ENCODE assay signal across 1 cellular context in the genomic region with DNA sequence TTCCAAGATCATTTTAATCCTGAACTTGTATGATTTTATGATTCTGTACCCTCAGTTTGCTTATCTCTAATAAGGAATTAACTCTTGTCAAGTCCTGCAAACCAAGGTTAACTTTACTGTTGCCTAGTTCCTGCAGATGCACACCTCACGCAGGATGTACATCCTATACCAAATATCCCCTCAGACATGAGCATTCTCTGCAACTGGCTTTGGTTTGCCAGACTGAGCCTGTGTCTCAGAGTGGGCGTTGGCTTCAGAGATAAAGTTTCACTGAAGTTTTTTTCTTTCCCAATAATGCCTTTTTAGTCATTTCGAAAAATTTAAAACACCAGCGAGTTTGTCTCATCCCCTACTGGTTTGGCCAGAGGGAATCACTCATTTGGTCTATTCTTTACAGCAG.
TF ChIP-seq lines count a peak whose summit lies in the region.

No MANE protein-coding gene starts in this region.

TF ChIP-seq in GM12878, 131 proteins besides CTCF, POLR2A, EP300 and RAD21 (continued from another document):
- TF ChIP-seq ATF2 (IDR thresholded peaks at IDR 0.05; ENCODE audit: low read length) = no peak
TF ChIP-seq in GM12878: peak in this region for 0.
